1 cellular context compared by ENCODE assay signal in genomic region chr1:177969109-177969508, GRCh38.
TF ChIP-seq lines count a peak whose summit lies in the region.

No MANE protein-coding gene starts in this region.

TF ChIP-seq in HepG2, 621 proteins besides CTCF, POLR2A, EP300 and RAD21 (continued from another document):
- TF ChIP-seq ZNF687 (CRISPR knock-in tag; IDR thresholded peaks at IDR 0.05), result no peak
- 0 out of 2 replicates have a peak, but pooled peaks have one; percentile 21 for TF ChIP-seq ZNF558 (CRISPR knock-in tag; IDR thresholded peaks at IDR 0.05; ENCODE audit: borderline replicate concordance)
- TF ChIP-seq NONO (IDR thresholded peaks at IDR 0.05), result no peak
- TF ChIP-seq NONO (CRISPR knock-in tag; conservative IDR thresholded peaks at IDR 0.05), result peak; percentile 7; the same call in 1 of the 2 replicates
- TF ChIP-seq SALL1 (CRISPR knock-in tag; IDR thresholded peaks at IDR 0.05), result peak; percentile 61
- 0 out of 2 replicates have a peak, but pooled peaks have one; percentile 4 for TF ChIP-seq KMT2A (CRISPR knock-in tag; IDR thresholded peaks at IDR 0.05)
- 0 out of 2 replicates have a peak, but pooled peaks have one; percentile 5 for TF ChIP-seq ZNF350 (CRISPR knock-in tag; IDR thresholded peaks at IDR 0.05; ENCODE audit: borderline replicate concordance, low read depth)
